ENCODE assay signal across 21 cellular contexts in genomic region chr12:61629702-61630101, GRCh38.
"Had no signal": no experiment of that assay in that cellular context is flagged by ENCODE, and none has a peak within 500 bp of the region (broad histone marks: within the 10 kb centered on the region; RNA-seq: fewer than 3 reads in every experiment).

No MANE protein-coding gene starts in this region.

- H3K36me3 Mint-ChIP-seq: naive thymus-derived CD8-positive, alpha-beta T cell; stimulated activated memory B cell treated with anti-CD40 and anti-IgM and Interleukin-4, amounts not matched to agents 10 μg/mL and 1 μg/mL and 100 μg/mL, for 72 hours had no signal

- H3K4me3 Mint-ChIP-seq: naive thymus-derived CD8-positive, alpha-beta T cell; stimulated activated memory B cell treated with anti-CD40 and anti-IgM and Interleukin-4, amounts not matched to agents 10 μg/mL and 1 μg/mL and 100 μg/mL, for 72 hours; stimulated activated naive CD8-positive, alpha-beta T cell treated with anti-CD3 and anti-CD28 coated beads, Interleukin-15, Interleukin-2, amounts not matched to agents 100 ng/mL and 50 ng/mL, for 24 hours had no signal

- H3K4me1 Mint-ChIP-seq: naive thymus-derived CD8-positive, alpha-beta T cell; stimulated activated memory B cell treated with anti-CD40 and anti-IgM and Interleukin-4, amounts not matched to agents 10 μg/mL and 1 μg/mL and 100 μg/mL, for 72 hours had no signal

- H3K4me1 ChIP-seq: spleen, testis, tibial nerve, upper lobe of right lung had no signal

- ATAC-seq: left lobe of liver; mucosa of descending colon; naive thymus-derived CD8-positive, alpha-beta T cell; sciatic nerve; stimulated activated memory B cell treated with anti-CD40 and anti-IgM and Interleukin-4, amounts not matched to agents 10 μg/mL and 1 μg/mL and 100 μg/mL, for 72 hours; upper lobe of right lung had no signal

- H3K36me3 ChIP-seq: spleen, tibial nerve, upper lobe of right lung had no signal

- H3K9me3 Mint-ChIP-seq: stimulated activated naive CD8-positive, alpha-beta T cell treated with anti-CD3 and anti-CD28 coated beads, Interleukin-15, Interleukin-2, amounts not matched to agents 100 ng/mL and 50 ng/mL, for 24 hours had no signal

- H3K27ac Mint-ChIP-seq: naive thymus-derived CD8-positive, alpha-beta T cell; stimulated activated memory B cell treated with anti-CD40 and anti-IgM and Interleukin-4, amounts not matched to agents 10 μg/mL and 1 μg/mL and 100 μg/mL, for 72 hours; stimulated activated naive CD8-positive, alpha-beta T cell treated with anti-CD3 and anti-CD28 coated beads, Interleukin-15, Interleukin-2, amounts not matched to agents 100 ng/mL and 50 ng/mL, for 24 hours had no signal

- H3K9me3 ChIP-seq: mucosa of descending colon, testis, tibial nerve, upper lobe of right lung had no signal

- H3K4me3 ChIP-seq: coronary artery, hepatocyte, mucosa of descending colon, spleen, testis, tibial nerve, upper lobe of right lung had no signal

- H3K27me3 ChIP-seq: hepatocyte, spleen, testis, tibial nerve, upper lobe of right lung had no signal

- H3K27me3 Mint-ChIP-seq: naive thymus-derived CD8-positive, alpha-beta T cell; stimulated activated memory B cell treated with anti-CD40 and anti-IgM and Interleukin-4, amounts not matched to agents 10 μg/mL and 1 μg/mL and 100 μg/mL, for 72 hours; stimulated activated naive CD8-positive, alpha-beta T cell treated with anti-CD3 and anti-CD28 coated beads, Interleukin-15, Interleukin-2, amounts not matched to agents 100 ng/mL and 50 ng/mL, for 24 hours had no signal

- DNase-seq: effector CD4-positive, alpha-beta T cell; foreskin melanocyte; head of caudate nucleus; islet precursor cell; mammary epithelial cell; mucosa of descending colon; naive thymus-derived CD8-positive, alpha-beta T cell; posterior cingulate gyrus; spleen; stimulated activated CD4-positive, alpha-beta T cell treated with anti-CD3 and anti-CD28 coated beads, Interleukin-15, amount 100 ng/mL, for 24 hours; stimulated activated CD4-positive, alpha-beta T cell treated with anti-CD3 and anti-CD28 coated beads, Interleukin-1b, Interleukin-23, amount 100 ng/mL, for 48 hours; stimulated activated CD4-positive, alpha-beta T cell treated with anti-CD3 and anti-CD28 coated beads, Interleukin-4, amount 100 ng/mL, for 24 hours; testis; upper lobe of right lung had no signal

- H3K27ac ChIP-seq: coronary artery, hepatocyte, spleen, testis, tibial nerve, upper lobe of right lung had no signal
